Comparison of ENCODE assay signal across 1 cellular context in genomic region chr5:180816608-180817534, GRCh38.
TF ChIP-seq lines count a peak whose summit lies in the region.

No MANE protein-coding gene starts in this region.

TF ChIP-seq in HEK293, 187 proteins besides CTCF, POLR2A, EP300 and RAD21 (continued from another document and continues in another):
- TF ChIP-seq ZBTB20 (tag by site-specific recombination; IDR thresholded peaks at IDR 0.05) (peak; percentile 45; the same call in 1 of the 2 replicates), ZBTB49 (tag by site-specific recombination; IDR thresholded peaks at IDR 0.05; ENCODE audit: low read depth) (no peak), ZNF449 (tag by site-specific recombination; IDR thresholded peaks at IDR 0.05) (no peak), OVOL3 (tag by site-specific recombination; IDR thresholded peaks at IDR 0.05) (no peak), ZBTB11 (tag by site-specific recombination; conservative IDR thresholded peaks at IDR 0.05; ENCODE audit: low read depth) (no peak), KLF1 (tag by site-specific recombination; IDR thresholded peaks at IDR 0.05) (0 out of 2 replicates have a peak, but pooled peaks have one; percentile 23), MYNN (tag by site-specific recombination; IDR thresholded peaks at IDR 0.05; ENCODE audit: borderline replicate concordance) (no peak), YY2 (tag by site-specific recombination; IDR thresholded peaks at IDR 0.05) (no peak), ZNF223 (tag by site-specific recombination; IDR thresholded peaks at IDR 0.05) (no peak), ZBTB44 (tag by site-specific recombination; IDR thresholded peaks at IDR 0.05) (no peak), KLF9 (tag by site-specific recombination; IDR thresholded peaks at IDR 0.05; ENCODE audit: low read depth) (no peak), ZSCAN16 (tag by site-specific recombination; IDR thresholded peaks at IDR 0.05) (no peak), GFI1B (tag by site-specific recombination; IDR thresholded peaks at IDR 0.05) (no peak), ZNF544 (tag by site-specific recombination; IDR thresholded peaks at IDR 0.05) (no peak), ZNF488 (tag by site-specific recombination; IDR thresholded peaks at IDR 0.05) (no peak), HOXD13 (CRISPR knock-in tag; IDR thresholded peaks at IDR 0.05; ENCODE audit: borderline replicate concordance) (no peak), ZNF202 (tag by site-specific recombination; IDR thresholded peaks at IDR 0.05; ENCODE audit: borderline replicate concordance) (no peak), ZNF354C (tag by site-specific recombination; IDR thresholded peaks at IDR 0.05; ENCODE audit: borderline replicate concordance, low read depth) (no peak), ZNF830 (tag by site-specific recombination; IDR thresholded peaks at IDR 0.05; ENCODE audit: low read depth) (no peak), ZNF791 (tag by site-specific recombination; IDR thresholded peaks at IDR 0.05) (no peak), ZNF48 (tag by site-specific recombination; IDR thresholded peaks at IDR 0.05) (no peak), WT1 (tag by site-specific recombination; IDR thresholded peaks at IDR 0.05) (peak; percentile 24; the same call in 1 of the 2 replicates), KLF7 (tag by site-specific recombination; IDR thresholded peaks at IDR 0.05; ENCODE audit: borderline replicate concordance) (no peak), ZNF426 (tag by site-specific recombination; IDR thresholded peaks at IDR 0.05) (no peak), ZNF76 (tag by site-specific recombination; IDR thresholded peaks at IDR 0.05; ENCODE audit: borderline replicate concordance, low read depth) (peak; percentile 79; the same call in 1 of the 2 replicates), ZNF146 (tag by site-specific recombination; IDR thresholded peaks at IDR 0.05) (no peak), SP3 (tag by site-specific recombination; IDR thresholded peaks at IDR 0.05) (peak; percentile 20; the same call in 1 of the 2 replicates), ZNF837 (tag by site-specific recombination; IDR thresholded peaks at IDR 0.05) (no peak), ZNF792 (tag by site-specific recombination; IDR thresholded peaks at IDR 0.05) (no peak), ZBTB7A (tag by site-specific recombination; IDR thresholded peaks at IDR 0.05; ENCODE audit: low read depth) (no peak), SP7 (tag by site-specific recombination; IDR thresholded peaks at IDR 0.05) (no peak), ZFP3 (tag by site-specific recombination; IDR thresholded peaks at IDR 0.05; ENCODE audit: low read depth) (no peak), KLF17 (tag by site-specific recombination; IDR thresholded peaks at IDR 0.05) (no peak), ZNF366 (tag by site-specific recombination; conservative IDR thresholded peaks at IDR 0.05) (peak; percentile 37; the same call in 1 of the 2 replicates), ZNF521 (tag by site-specific recombination; IDR thresholded peaks at IDR 0.05) (no peak), GLI2 (tag by site-specific recombination; IDR thresholded peaks at IDR 0.05; ENCODE audit: borderline replicate concordance, low read depth) (no peak), PRDM4 (tag by site-specific recombination; IDR thresholded peaks at IDR 0.05) (0 out of 2 replicates have a peak, but pooled peaks have one; percentile 10), ZNF707 (tag by site-specific recombination; IDR thresholded peaks at IDR 0.05) (no peak), ZNF239 (tag by site-specific recombination; IDR thresholded peaks at IDR 0.05) (no peak), ZNF747 (tag by site-specific recombination; IDR thresholded peaks at IDR 0.05) (no peak), ZBTB21 (tag by site-specific recombination; IDR thresholded peaks at IDR 0.05) (no peak), ZNF639 (tag by site-specific recombination; IDR thresholded peaks at IDR 0.05) (no peak), ZEB2 (tag by site-specific recombination; IDR thresholded peaks at IDR 0.05) (no peak), SETDB1 (IDR thresholded peaks at IDR 0.05; ENCODE audit: insufficient read length, low read length) (no peak), GLIS2 (tag by site-specific recombination; IDR thresholded peaks at IDR 0.05) (0 out of 2 replicates have a peak, but pooled peaks have one; percentile 22), ZFP69B (tag by site-specific recombination; IDR thresholded peaks at IDR 0.05) (no peak), AEBP2 (tag by site-specific recombination; IDR thresholded peaks at IDR 0.05; ENCODE audit: borderline replicate concordance) (no peak), IKZF3 (tag by site-specific recombination; IDR thresholded peaks at IDR 0.05) (no peak), ZNF175 (tag by site-specific recombination; IDR thresholded peaks at IDR 0.05) (no peak), ZXDB (tag by site-specific recombination; IDR thresholded peaks at IDR 0.05) (0 out of 2 replicates have a peak, but pooled peaks have one; percentile 25)
